ENCODE assay signal across 25 cellular contexts in genomic region chr3:174810256-174810655, GRCh38. TPM values are rescaled to one million over a fixed set of nuclear protein-coding genes. Genes with fewer than 3 reads are reported as not detected.
"Had no signal": no experiment of that assay in that cellular context is flagged by ENCODE, and none has a peak within 500 bp of the region (broad histone marks: within the 10 kb centered on the region; RNA-seq: fewer than 3 reads in every experiment).

No MANE protein-coding gene starts in this region.

- ATAC-seq: activated CD8-positive, alpha-beta memory T cell treated with anti-CD3 and anti-CD28 coated beads, Interleukin-2, amount 10 ng/mL, durations not matched to agents 7 days and 5 days; activated CD8-positive, alpha-beta T cell treated with anti-CD3 and anti-CD28 coated beads for 36 hours; activated naive CD8-positive, alpha-beta T cell treated with anti-CD3 and anti-CD28 coated beads, Interleukin-2, amount 50 U/mL, for 24 hours; gastroesophageal sphincter; left cardiac atrium; natural killer cell treated with Interleukin-12 subunit alpha and Interleukin-12 subunit beta and Interleukin-15 and Interleukin-18, amount 100 ng/mL, for 72 hours; right cardiac atrium; stimulated activated effector memory CD8-positive, alpha-beta T cell treated with anti-CD3 and anti-CD28 coated beads, Interleukin-12 subunit alpha, Interleukin-12 subunit beta, amount 100 ng/mL, for 72 hours had no signal

- H3K36me3 ChIP-seq: gastroesophageal sphincter, prostate gland, vagina, WERI-Rb-1 had no signal

- H3K27me3 ChIP-seq: gastroesophageal sphincter, vagina had no signal

- H3K27ac ChIP-seq: epithelial cell of prostate, gastroesophageal sphincter, prostate gland, vagina, WERI-Rb-1 had no signal

- DNase-seq: activated CD4-positive, alpha-beta T cell treated with anti-CD3 and anti-CD28 coated beads, Interleukin-2, amount 10 ng/mL, durations not matched to agents 7 days and 5 days; activated CD4-positive, CD25-positive, alpha-beta regulatory T cell treated with anti-CD3 and anti-CD28 coated beads, Interleukin-2, amount 50 U/mL, for 72 hours; activated CD8-positive, alpha-beta memory T cell treated with anti-CD3 and anti-CD28 coated beads, Interleukin-2, amount 10 ng/mL, durations not matched to agents 7 days and 5 days; activated CD8-positive, alpha-beta T cell treated with anti-CD3 and anti-CD28 coated beads for 36 hours; activated effector memory CD4-positive, alpha-beta T cell treated with anti-CD3 and anti-CD28 coated beads, Interleukin-2, amount 50 U/mL, for 16 hours; activated naive CD4-positive, alpha-beta T cell treated with anti-CD3 and anti-CD28 coated beads, Interleukin-2, amount 50 U/mL, for 16 hours; activated naive CD8-positive, alpha-beta T cell treated with anti-CD3 and anti-CD28 coated beads, Interleukin-2, amount 50 U/mL, for 24 hours; activated T-cell treated with anti-CD3 and anti-CD28 coated beads for 4 hours; cerebellar nuclear complex; cortex of kidney; head of caudate nucleus; left cardiac atrium; right cardiac atrium; stimulated activated CD4-positive, alpha-beta T cell treated with anti-CD3 and anti-CD28 coated beads, Interleukin-1b, Interleukin-23, amount 100 ng/mL, for 48 hours; T1000; WERI-Rb-1 had no signal

- FAIRE-seq: islet of Langerhans had no signal

- H3K9me3 ChIP-seq: gastroesophageal sphincter, prostate gland, vagina had no signal

- H3K4me3 ChIP-seq: gastroesophageal sphincter, lung, prostate gland, vagina had no signal

- H3K4me1 ChIP-seq: gastroesophageal sphincter, prostate gland, vagina had no signal

RNA-seq across cellular contexts. Expression of gene NAALADL2, which starts 48.9 kb away (rescaled TPM):
- total RNA-seq: activated CD4-positive, alpha-beta T cell treated with anti-CD3 and anti-CD28 coated beads, Interleukin-2, amount 10 ng/mL, durations not matched to agents 7 days and 5 days; activated CD8-positive, alpha-beta memory T cell treated with anti-CD3 and anti-CD28 coated beads, Interleukin-2, amount 10 ng/mL, durations not matched to agents 7 days and 5 days; T-helper 1 cell treated with Interleukin-12 subunit alpha and Interleukin-12 subunit beta and Interleukin-4 antibody, amounts not matched to agents 30 ng/mL and 1 ng/mL, for 36 hours had no signal
